26 cellular contexts compared by ENCODE assay signal in genomic region chr20:17946040-17946439, GRCh38. TPM values are rescaled to one million over a fixed set of nuclear protein-coding genes. Genes with fewer than 3 reads are reported as not detected.
DNase-seq lines count a peak whose midpoint lies in the region; ATAC-seq, FAIRE-seq and TF ChIP-seq lines count a peak whose summit lies in the region.
"Had no signal": no experiment of that assay in that cellular context is flagged by ENCODE, and none has a peak within 500 bp of the region (broad histone marks: within the 10 kb centered on the region; RNA-seq: fewer than 3 reads in every experiment).

No MANE protein-coding gene starts in this region.

- no peak overlapping the region for H3K4me3 Mint-ChIP-seq in activated naive CD8-positive, alpha-beta T cell treated with anti-CD3 and anti-CD28 coated beads, Interleukin-2, amount 50 U/mL, for 24 hours
- no peak overlapping the region for H3K4me3 Mint-ChIP-seq in activated naive CD8-positive, alpha-beta T cell treated with anti-CD3 and anti-CD28 coated beads for 36 hours
- H3K4me3 Mint-ChIP-seq in WTC11, result no peak overlapping the region
- H3K4me3 Mint-ChIP-seq: CD8-positive, alpha-beta T cell; HFFc6 had no signal

- H3K4me3 ChIP-seq in trophoblast cell (ENCODE audit: low read depth, low read length) (no peak overlapping the region), tibial nerve (no peak overlapping the region), small intestine (ENCODE audit: low read depth in 1 of 2, low read length in 2 of 2) (no peak overlapping the region)
- H3K4me3 ChIP-seq: HAP-1, K562, MG63 had no signal

- H4K12ac ChIP-seq in trophoblast cell (ENCODE audit: low read depth, low read length), result no peak overlapping the region

- no peak overlapping the region for H2AK5ac ChIP-seq in trophoblast cell (ENCODE audit: low read length)

- H3K9ac ChIP-seq in trophoblast cell (ENCODE audit: low read length), result no peak overlapping the region

- H3K27ac ChIP-seq in trophoblast cell (ENCODE audit: low read depth, low read length) (no peak overlapping the region), tibial nerve (no peak overlapping the region), small intestine (ENCODE audit: low read depth in 1 of 2, low read length in 1 of 2) (no peak overlapping the region)
- H3K27ac ChIP-seq: C4-2B, RWPE1 had no signal

- H2AFZ ChIP-seq in trophoblast cell (ENCODE audit: insufficient read depth, low read length, poor library complexity), result no peak overlapping the region

- FAIRE-seq in GM12892 (lab: Jason Lieb, UNC) (peak; percentile 82), small intestine (lab: Jason Lieb, UNC) (no peak)
- FAIRE-seq: K562 had no signal

- ATAC-seq in activated naive CD8-positive, alpha-beta T cell treated with anti-CD3 and anti-CD28 coated beads, Interleukin-2, amount 50 U/mL, for 24 hours, result no peak
- ATAC-seq in WTC11 (no peak), left colon (no peak)
- ATAC-seq: CD8-positive, alpha-beta T cell; K562; Panc1 had no signal

- H3K4ac ChIP-seq in trophoblast cell (ENCODE audit: low read depth, low read length), result no peak overlapping the region

- no peak overlapping the region for H2BK12ac ChIP-seq in trophoblast cell (ENCODE audit: low read length)

- no peak overlapping the region for H3K23ac ChIP-seq in trophoblast cell (ENCODE audit: low read length)

- TF ChIP-seq POLR2A in GM12892 (IDR thresholded peaks at IDR 0.05; ENCODE audit: low read depth, low read length), result no peak
- TF ChIP-seq POLR2A in tibial nerve (IDR thresholded peaks at IDR 0.05), result no peak

- H3K4me2 ChIP-seq in trophoblast cell (ENCODE audit: low read length), result no peak overlapping the region

- H3K18ac ChIP-seq in trophoblast cell (ENCODE audit: low read length), result no peak overlapping the region

- CTCF ChIA-PET in WTC11 (lab: Charles Lee), result no interaction called here

- peaks cover 89% of the 10 kb centered on the region for H3K36me3 Mint-ChIP-seq in activated naive CD8-positive, alpha-beta T cell treated with anti-CD3 and anti-CD28 coated beads, Interleukin-2, amount 50 U/mL, for 24 hours (ENCODE audit: low read depth)
- H3K36me3 Mint-ChIP-seq in activated naive CD8-positive, alpha-beta T cell treated with anti-CD3 and anti-CD28 coated beads for 36 hours, result peaks cover 33% of the 10 kb centered on the region
- H3K36me3 Mint-ChIP-seq in WTC11, result peaks cover 99% of the 10 kb centered on the region

- H3K79me2 ChIP-seq in trophoblast cell (ENCODE audit: control insufficient read depth, insufficient read depth, low read length, poor library complexity), result no peaks in the 10 kb centered on the region

- no peaks in the 10 kb centered on the region for H3K27me3 Mint-ChIP-seq in activated naive CD8-positive, alpha-beta T cell treated with anti-CD3 and anti-CD28 coated beads, Interleukin-2, amount 50 U/mL, for 24 hours
- no peaks in the 10 kb centered on the region for H3K27me3 Mint-ChIP-seq in activated naive CD8-positive, alpha-beta T cell treated with anti-CD3 and anti-CD28 coated beads for 36 hours
- no peaks in the 10 kb centered on the region for H3K27me3 Mint-ChIP-seq in WTC11 (ENCODE audit: low read depth)

- H3K9me3 ChIP-seq in trophoblast cell (ENCODE audit: insufficient read depth, low read depth, low read length) (no peaks in the 10 kb centered on the region), tibial nerve (no peaks in the 10 kb centered on the region), small intestine (ENCODE audit: control insufficient read depth, low read depth) (no peaks in the 10 kb centered on the region)
- H3K9me3 ChIP-seq: HAP-1, MG63 had no signal

- no peak for TF ChIP-seq EP300 in tibial nerve (IDR thresholded peaks at IDR 0.05)

- POLR2A ChIA-PET in WTC11 (lab: Charles Lee), result no interaction called here

- DNase-seq in activated naive CD8-positive, alpha-beta T cell treated with anti-CD3 and anti-CD28 coated beads, Interleukin-2, amount 50 U/mL, for 24 hours, result no peak
- DNase-seq in activated naive CD8-positive, alpha-beta T cell treated with anti-CD3 and anti-CD28 coated beads for 36 hours, result no peak
- DNase-seq in GM12892 (ENCODE audit: insufficient read length) (no peak), WTC11 (ENCODE audit: low spot score) (no peak), trophoblast cell (no peak), tibial nerve (ENCODE audit: low spot score in 2 of 2) (no peak), small intestine (no peak), left colon (no peak)
- DNase-seq: CD8-positive, alpha-beta T cell; DMS 273 treated with DMSO at 0.1 percent for 48 hours; DMS79; GF-D8; GOT3; HFFc6; MG63; NCI-H1417; NCI-H1694; NCI-H2081; NCI-H2227 treated with DMSO at 0.1 percent for 48 hours; NCI-H526 treated with DMSO at 0.1 percent for 48 hours; SHP77 had no signal

- H3K27me3 ChIP-seq in trophoblast cell (ENCODE audit: insufficient read depth, low read length), result no peaks in the 10 kb centered on the region
- no peaks in the 10 kb centered on the region for H3K27me3 ChIP-seq in tibial nerve
- no peaks in the 10 kb centered on the region for H3K27me3 ChIP-seq in small intestine (ENCODE audit: control insufficient read depth in 2 of 2, insufficient read depth in 2 of 2, low read length in 2 of 2)
- H3K27me3 ChIP-seq: MG63 had no signal

- TF ChIP-seq CTCF in WTC11 (IDR thresholded peaks at IDR 0.05) (no peak), tibial nerve (IDR thresholded peaks at IDR 0.05) (no peak)

- H3K4me1 ChIP-seq in trophoblast cell (ENCODE audit: control insufficient read depth in 1 of 2, insufficient read depth in 2 of 2, low read length in 2 of 2) (no peaks in the 10 kb centered on the region), tibial nerve (no peaks in the 10 kb centered on the region), small intestine (ENCODE audit: control insufficient read depth in 2 of 2, insufficient read depth in 1 of 2, low read depth in 1 of 2, low read length in 1 of 2) (no peaks in the 10 kb centered on the region)
- H3K4me1 ChIP-seq: HAP-1 had no signal

- WGBS in trophoblast cell (ENCODE audit: extremely low coverage, insufficient coverage, insufficient read length), result no CpG with 5 or more reads among the region's 5 CpGs
- 94 to 97% methylated on average over 5 of the region's 5 CpGs for WGBS in tibial nerve, 2 donors
- WGBS in small intestine, 3 donors, result 92 to 96% (median 95%) methylated on average over 5 of the region's 5 CpGs

- H3K27ac Mint-ChIP-seq in activated naive CD8-positive, alpha-beta T cell treated with anti-CD3 and anti-CD28 coated beads, Interleukin-2, amount 50 U/mL, for 24 hours, result peak overlapping the region; percentile 27
- no peak overlapping the region for H3K27ac Mint-ChIP-seq in activated naive CD8-positive, alpha-beta T cell treated with anti-CD3 and anti-CD28 coated beads for 36 hours
- H3K27ac Mint-ChIP-seq in WTC11, result peak overlapping the region; percentile 69
- H3K27ac Mint-ChIP-seq: CD8-positive, alpha-beta T cell; HFFc6 had no signal

- no peaks in the 10 kb centered on the region for H3K9me3 Mint-ChIP-seq in activated naive CD8-positive, alpha-beta T cell treated with anti-CD3 and anti-CD28 coated beads, Interleukin-2, amount 50 U/mL, for 24 hours
- no peaks in the 10 kb centered on the region for H3K9me3 Mint-ChIP-seq in activated naive CD8-positive, alpha-beta T cell treated with anti-CD3 and anti-CD28 coated beads for 36 hours
- H3K9me3 Mint-ChIP-seq in WTC11, result no peaks in the 10 kb centered on the region
- H3K9me3 Mint-ChIP-seq: CD8-positive, alpha-beta T cell; HFFc6 had no signal

- no peak overlapping the region for H2BK120ac ChIP-seq in trophoblast cell (ENCODE audit: insufficient read depth, low read length, poor library complexity)

- no peak overlapping the region for H3K14ac ChIP-seq in trophoblast cell (ENCODE audit: low read length)

- no peak overlapping the region for H4K8ac ChIP-seq in trophoblast cell (ENCODE audit: low read depth, low read length)

- H3K36me3 ChIP-seq in trophoblast cell (ENCODE audit: control insufficient read depth in 1 of 2, insufficient read depth in 2 of 2, low read length in 2 of 2), result peaks cover 18 to 66% of the 10 kb centered on the region in 2 experiments
- peaks cover 3 to 99% (median 38%) of the 10 kb centered on the region in 3 donors for H3K36me3 ChIP-seq in tibial nerve
- peaks cover 37 to 46% of the 10 kb centered on the region in 2 donors for H3K36me3 ChIP-seq in small intestine (ENCODE audit: control insufficient read depth in 2 of 2, insufficient read depth in 2 of 2, low read length in 2 of 2)

- H2BK5ac ChIP-seq in trophoblast cell (ENCODE audit: low read depth, low read length, poor library complexity), result peak overlapping the region; percentile 34

- H3K4me1 Mint-ChIP-seq in activated naive CD8-positive, alpha-beta T cell treated with anti-CD3 and anti-CD28 coated beads, Interleukin-2, amount 50 U/mL, for 24 hours, result peaks cover 10% of the 10 kb centered on the region
- H3K4me1 Mint-ChIP-seq in activated naive CD8-positive, alpha-beta T cell treated with anti-CD3 and anti-CD28 coated beads for 36 hours, result peaks cover 7% of the 10 kb centered on the region
- peaks cover 16% of the 10 kb centered on the region for H3K4me1 Mint-ChIP-seq in WTC11

- H3K79me1 ChIP-seq in trophoblast cell (ENCODE audit: low read length), result no peaks in the 10 kb centered on the region

- H4K91ac ChIP-seq in trophoblast cell (ENCODE audit: low read depth, low read length), result no peak overlapping the region

- intact Hi-C loops in left colon (cut with DNase I, micrococcal nuclease), result no loop called here

RNA-seq across cellular contexts. Expression of gene SNX5, which starts 22.6 kb away (rescaled TPM):
- total RNA-seq in activated naive CD8-positive, alpha-beta T cell treated with anti-CD3 and anti-CD28 coated beads for 36 hours, result 100 to 1,000 TPM; 198 to 235 TPM
- polyA plus RNA-seq in GM12892 (2012; ENCODE audit: missing spikeins), result 231 TPM
- total RNA-seq in WTC11 (2021) (172 to 192 TPM (median 173 TPM) in 3 replicates), tibial nerve (100 to 1,000 TPM in 2 of 4 donors, 10 to 100 TPM in 2; 79.8 to 128 (median 100) TPM), left colon (10 to 100 TPM; 95.3 to 98.4 TPM)
- polyA plus RNA-seq in trophoblast cell (2013), result 333 and 360 TPM in 2 replicates
- 10 to 100 TPM; 67.8 to 79.4 (median 78.7) TPM for polyA plus RNA-seq in small intestine

RNA-seq across cellular contexts. Expression of gene MGME1, which starts 22.8 kb away (rescaled TPM):
- 10 to 100 TPM; 30.1 to 30.9 TPM for total RNA-seq in activated naive CD8-positive, alpha-beta T cell treated with anti-CD3 and anti-CD28 coated beads for 36 hours
- 28.2 TPM for polyA plus RNA-seq in GM12892 (2012; ENCODE audit: missing spikeins)
- total RNA-seq in WTC11 (2021), result 55.0 to 59.2 TPM (median 56.0 TPM) in 3 replicates
- 20.7 and 21.8 TPM in 2 replicates for polyA plus RNA-seq in trophoblast cell (2013)
- 10 to 100 TPM in 1 of 4 donors, 1 to 10 TPM in 3; 4.6 to 14.7 (median 8.7) TPM for total RNA-seq in tibial nerve
- 10 to 100 TPM; 10.5 to 14.1 (median 13.8) TPM for polyA plus RNA-seq in small intestine
- total RNA-seq in left colon, result 10 to 100 TPM; 17.1 to 22.0 TPM
